Comparison of ENCODE assay signal across 17 cellular contexts in the genomic region with DNA sequence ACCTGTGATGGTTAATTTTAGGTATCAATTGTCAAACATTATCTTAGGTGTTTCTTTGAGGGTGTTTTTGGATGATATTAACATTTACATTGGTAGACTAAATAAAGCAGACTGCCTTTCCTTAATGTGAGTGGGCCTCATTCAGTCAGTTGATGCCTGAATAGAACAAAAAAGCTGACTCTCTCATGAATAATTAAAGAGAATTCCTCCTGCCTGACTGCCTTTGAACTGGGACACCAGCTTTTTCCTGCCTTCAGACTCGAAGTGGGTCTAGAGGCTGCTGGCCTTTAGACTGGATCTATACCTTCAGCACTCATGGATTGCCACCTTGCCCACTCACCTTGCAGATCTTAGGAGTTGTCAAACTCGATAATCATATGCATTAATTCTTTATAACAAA.
"Had no signal": no experiment of that assay in that cellular context is flagged by ENCODE, and none has a peak within 500 bp of the region (broad histone marks: within the 10 kb centered on the region; RNA-seq: fewer than 3 reads in every experiment).

No MANE protein-coding gene starts in this region.

- ATAC-seq: esophagus mucosa, right lobe of liver had no signal

- H3K27me3 Mint-ChIP-seq: activated CD4-positive, alpha-beta memory T cell treated with anti-CD3 and anti-CD28 coated beads, Interleukin-2, amount 10 ng/mL, durations not matched to agents 7 days and 5 days; activated T-cell treated with anti-CD3 and anti-CD28 coated beads, Interleukin-2, amount 50 U/mL, for 24 hours; progenitor cell of endocrine pancreas had no signal

- H3K4me3 Mint-ChIP-seq: activated CD4-positive, alpha-beta memory T cell treated with anti-CD3 and anti-CD28 coated beads, Interleukin-2, amount 10 ng/mL, durations not matched to agents 7 days and 5 days; activated T-cell treated with anti-CD3 and anti-CD28 coated beads, Interleukin-2, amount 50 U/mL, for 24 hours; nephron had no signal

- H3K36me3 ChIP-seq: right lobe of liver had no signal

- H3K4me3 ChIP-seq: right lobe of liver, smooth muscle cell, tibial nerve had no signal

- H3K27me3 ChIP-seq: right lobe of liver, tibial nerve had no signal

- DNase-seq: activated CD4-positive, alpha-beta memory T cell treated with anti-CD3 and anti-CD28 coated beads, Interleukin-2, amount 10 ng/mL, durations not matched to agents 7 days and 5 days; activated CD4-positive, alpha-beta T cell treated with anti-CD3 and anti-CD28 coated beads for 4 hours; activated effector memory CD4-positive, alpha-beta T cell treated with Interleukin-2 at 50 U/mL for 16 hours; activated naive CD4-positive, alpha-beta T cell treated with anti-CD3 and anti-CD28 coated beads, Interleukin-2, amount 50 U/mL, for 16 hours; activated T-cell treated with anti-CD3 and anti-CD28 coated beads, Interleukin-2, amount 50 U/mL, for 24 hours; caudate nucleus; hippocampal formation; right lobe of liver; stimulated activated CD4-positive, alpha-beta T cell treated with anti-CD3 and anti-CD28 coated beads, Interleukin-4, amount 100 ng/mL, for 4 hours; stimulated activated CD8-positive, alpha-beta memory T cell treated with anti-CD3 and anti-CD28 coated beads, Interleukin-4, amount 100 ng/mL, for 48 hours; stimulated activated naive CD4-positive, alpha-beta T cell treated with Interleukin-2 at 50 U/mL for 16 hours; substantia nigra had no signal

- H3K27ac ChIP-seq: right lobe of liver, tibial nerve had no signal

- H3K4me1 Mint-ChIP-seq: activated CD4-positive, alpha-beta memory T cell treated with anti-CD3 and anti-CD28 coated beads, Interleukin-2, amount 10 ng/mL, durations not matched to agents 7 days and 5 days; nephron had no signal

- H3K27ac Mint-ChIP-seq: activated CD4-positive, alpha-beta memory T cell treated with anti-CD3 and anti-CD28 coated beads, Interleukin-2, amount 10 ng/mL, durations not matched to agents 7 days and 5 days; activated T-cell treated with anti-CD3 and anti-CD28 coated beads, Interleukin-2, amount 50 U/mL, for 24 hours; progenitor cell of endocrine pancreas had no signal
